ENCODE assay signal across 11 cellular contexts in genomic region chr16:3012828-3013420, GRCh38. TPM values are rescaled to one million over a fixed set of nuclear protein-coding genes. Genes with fewer than 3 reads are reported as not detected.
A peak's percentile ranks its signal among the peaks of the same experiment; 100 is the strongest.
DNase-seq lines count a peak whose midpoint lies in the region; ATAC-seq and TF ChIP-seq lines count a peak whose summit lies in the region.
"Had no signal": no experiment of that assay in that cellular context is flagged by ENCODE, and none has a peak within 500 bp of the region (broad histone marks: within the 10 kb centered on the region; RNA-seq: fewer than 3 reads in every experiment).

CLDN9 (plus strand) TSS chr16:3012923; CDS start chr16:3013363, 440 bp downstream.

- H3K4me3 ChIP-seq in NT2/D1 (ENCODE audit: insufficient read length, low read depth) (no peak within 1 kb of the TSS), spleen (no peak within 1 kb of the TSS)
- H3K4me3 ChIP-seq: breast epithelium had no signal

- no peak within 1 kb of the TSS for H3K27ac ChIP-seq in spleen
- H3K27ac ChIP-seq: breast epithelium had no signal

- H3K9me3 Mint-ChIP-seq in activated T-cell treated with anti-CD3 and anti-CD28 coated beads, Interleukin-2, amount 50 U/mL, for 4 hours: no peaks in the 10 kb centered on the region
- no peaks in the 10 kb centered on the region for H3K9me3 Mint-ChIP-seq in natural killer cell

- H3K9me3 ChIP-seq in NT2/D1 (ENCODE audit: insufficient read depth, low read length): no peaks in the 10 kb centered on the region
- no peaks in the 10 kb centered on the region for H3K9me3 ChIP-seq in spleen
- H3K9me3 ChIP-seq: breast epithelium had no signal

- TF ChIP-seq POLR2A in spleen (IDR thresholded peaks at IDR 0.05): no peak

- H3K36me3 Mint-ChIP-seq in activated T-cell treated with anti-CD3 and anti-CD28 coated beads, Interleukin-2, amount 50 U/mL, for 4 hours (ENCODE audit: insufficient read depth): no peaks in the 10 kb centered on the region
- no peaks in the 10 kb centered on the region for H3K36me3 Mint-ChIP-seq in natural killer cell

- H3K9ac ChIP-seq in NT2/D1 (ENCODE audit: insufficient read length, low read depth): peak within 1 kb of the TSS; percentile 54

- H3K27me3 ChIP-seq in NT2/D1 (ENCODE audit: insufficient read depth, insufficient read length) (peaks cover 20% of the 10 kb centered on the region), spleen (replicated peaks in 1 of 7) (peaks cover 0 to 92% (median 36%) of the 10 kb centered on the region in 7 donors)

- H3K36me3 ChIP-seq in NT2/D1 (ENCODE audit: insufficient read depth, insufficient read length, low read length) (peaks cover 35% of the 10 kb centered on the region), spleen (no peaks in the 10 kb centered on the region)
- H3K36me3 ChIP-seq: breast epithelium had no signal

- ATAC-seq in activated T-cell treated with anti-CD3 and anti-CD28 coated beads, Interleukin-2, amount 50 U/mL, for 4 hours: peak; percentile 49 to 56
- peak; percentile 71 for ATAC-seq in left colon
- no peak for ATAC-seq in natural killer cell

- H3K27me3 Mint-ChIP-seq in activated T-cell treated with anti-CD3 and anti-CD28 coated beads, Interleukin-2, amount 50 U/mL, for 4 hours (ENCODE audit: low read depth): peaks cover 7% of the 10 kb centered on the region
- H3K27me3 Mint-ChIP-seq in natural killer cell (ENCODE audit: low read depth in 2 of 2): peaks cover 0 to 5% of the 10 kb centered on the region in 2 donors

- peaks cover 25% of the 10 kb centered on the region for H3K4me1 ChIP-seq in NT2/D1 (ENCODE audit: insufficient read depth, insufficient read length)
- H3K4me1 ChIP-seq in spleen: peaks cover 8 to 41% (median 17%) of the 10 kb centered on the region in 6 donors
- H3K4me1 ChIP-seq: breast epithelium had no signal

- peaks cover 7% of the 10 kb centered on the region for H3K4me1 Mint-ChIP-seq in activated T-cell treated with anti-CD3 and anti-CD28 coated beads, Interleukin-2, amount 50 U/mL, for 4 hours (ENCODE audit: low read depth)
- H3K4me1 Mint-ChIP-seq in natural killer cell: peaks cover 0 to 10% of the 10 kb centered on the region in 2 donors

- DNase-seq in activated T-cell treated with anti-CD3 and anti-CD28 coated beads, Interleukin-2, amount 50 U/mL, for 4 hours: no peak
- DNase-seq in activated T-cell treated with anti-CD3 and anti-CD28 coated beads for 4 hours (no peak), NT2/D1 (ENCODE audit: low read depth, low spot score) (no peak), left colon (peak in 1 of 2 donors; percentile 68), spleen (no peak), GM10266 (ENCODE audit: extremely low spot score) (no peak), natural killer cell (no peak)
- no peak for DNase-seq in activated CD8-positive, alpha-beta memory T cell treated with anti-CD3 and anti-CD28 coated beads, Interleukin-2, amount 50 U/mL, for 4 hours
- DNase-seq: HCEC 1CT had no signal

- WGBS in spleen, 5 donors: 51 to 67% (median 56%) methylated on average over 21 to 27 of the region's 27 CpGs

- H3K4me3 Mint-ChIP-seq in activated T-cell treated with anti-CD3 and anti-CD28 coated beads, Interleukin-2, amount 50 U/mL, for 4 hours: no peak within 1 kb of the TSS
- no peak within 1 kb of the TSS for H3K4me3 Mint-ChIP-seq in natural killer cell

- no peak within 1 kb of the TSS for H3K27ac Mint-ChIP-seq in natural killer cell

- intact Hi-C loops in left colon (cut with DNase I, micrococcal nuclease): no loop called here
- intact Hi-C loops in spleen (cut with DNase I; ENCODE audit: low total_unique reads): no loop called here
- intact Hi-C loops in natural killer cell (cut with micrococcal nuclease): no loop called here

- TF ChIP-seq CTCF in spleen (IDR thresholded peaks at IDR 0.05 in 8 of 11, conservative IDR thresholded peaks at IDR 0.05 in 3 of 11) (no peak), GM10266 (IDR thresholded peaks at IDR 0.05; ENCODE audit: control insufficient read depth, insufficient read depth, low read depth, missing control alignments) (no peak), natural killer cell (IDR thresholded peaks at IDR 0.05) (no peak)

RNA-seq across cellular contexts. Expression of gene CLDN9, which starts in this region (rescaled TPM):
- not detected for total RNA-seq in activated T-cell treated with anti-CD3 and anti-CD28 coated beads, Interleukin-2, amount 50 U/mL, for 4 hours
- total RNA-seq in left colon (under 1 TPM; 0.40 to 0.42 TPM), spleen (1 to 10 TPM in 2 of 7 donors, under 1 TPM in 5; 0.24 to 1.7 (median 0.56) TPM), natural killer cell (under 1 TPM in 2 of 3 donors, not detected in 1; 0.34 to 0.35 TPM)
- polyA plus RNA-seq in spleen: under 1 TPM; 0.06 to 0.37 (median 0.16) TPM
- polyA plus RNA-seq: AG04450 had no signal

Comparison
In these comparisons a context has a peak if more than half of its experiments do, and no peak if none do; other contexts are left out.
1. Peak in ATAC-seq in activated T-cell treated with anti-CD3 and anti-CD28 coated beads, Interleukin-2, amount 50 U/mL, for 4 hours; RNA of the gene not detected or under 1 TPM.
2. Peak in ATAC-seq in left colon; RNA of the gene not detected or under 1 TPM.